15 cellular contexts compared by ENCODE assay signal in the genomic region with DNA sequence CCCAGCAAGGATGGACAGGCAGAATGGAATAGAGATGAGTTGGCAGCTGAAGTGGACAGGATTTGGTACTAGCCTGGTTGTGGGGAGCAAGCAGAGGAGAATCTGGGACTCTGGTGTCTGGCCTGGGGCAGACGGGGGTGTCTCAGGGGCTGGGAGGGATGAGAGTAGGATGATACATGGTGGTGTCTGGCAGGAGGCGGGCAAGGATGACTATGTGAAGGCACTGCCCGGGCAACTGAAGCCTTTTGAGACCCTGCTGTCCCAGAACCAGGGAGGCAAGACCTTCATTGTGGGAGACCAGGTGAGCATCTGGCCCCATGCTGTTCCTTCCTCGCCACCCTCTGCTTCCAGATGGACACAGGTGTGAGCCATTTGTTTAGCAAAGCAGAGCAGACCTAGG. TPM values are rescaled to one million over a fixed set of nuclear protein-coding genes. Genes with fewer than 3 reads are reported as not detected.
DNase-seq lines count a peak whose midpoint lies in the region; ATAC-seq lines count a peak whose summit lies in the region.
"Had no signal": no experiment of that assay in that cellular context is flagged by ENCODE, and none has a peak within 500 bp of the region (broad histone marks: within the 10 kb centered on the region; RNA-seq: fewer than 3 reads in every experiment).

No MANE protein-coding gene starts in this region.

- H3K4me1 ChIP-seq in BLaER1, result peaks cover 71% of the 10 kb centered on the region
- H3K4me1 ChIP-seq in HUES48 (ENCODE audit: control insufficient read depth, insufficient read depth, low read length), result peaks cover 29% of the 10 kb centered on the region
- H3K4me1 ChIP-seq in naive thymus-derived CD4-positive, alpha-beta T cell (ENCODE audit: control insufficient read depth in 2 of 2, insufficient read depth in 2 of 2, low read length in 2 of 2), result peaks cover 9 to 10% of the 10 kb centered on the region in 2 donors

- H3K27me3 Mint-ChIP-seq in activated naive CD8-positive, alpha-beta T cell treated with anti-CD3 and anti-CD28 coated beads, Interleukin-2, amount 10 ng/mL, durations not matched to agents 7 days and 5 days, result peaks cover 14% of the 10 kb centered on the region
- H3K27me3 Mint-ChIP-seq in naive thymus-derived CD4-positive, alpha-beta T cell, result peaks cover 0 to 11% (median 0%) of the 10 kb centered on the region in 5 donors

- no peak for DNase-seq in activated naive CD8-positive, alpha-beta T cell treated with anti-CD3 and anti-CD28 coated beads, Interleukin-2, amount 10 ng/mL, durations not matched to agents 7 days and 5 days
- no peak for DNase-seq in naive thymus-derived CD4-positive, alpha-beta T cell
- DNase-seq in HPDE6-E6E7 (ENCODE audit: extremely low spot score) (no peak), AG08396 (ENCODE audit: low spot score) (no peak), HCEC 1CT (no peak)
- DNase-seq: body of pancreas; COR-L47; NCI-H1048; stimulated activated CD4-positive, alpha-beta T cell treated with anti-CD3 and anti-CD28 coated beads, Interleukin-2, amount 100 ng/mL, for 48 hours; SW 1271; testis had no signal

- H3K4me2 ChIP-seq in BLaER1, result peak overlapping the region; percentile 99

- H3K9ac ChIP-seq in BLaER1 (peak overlapping the region; percentile 95), HUES48 (ENCODE audit: low read depth, low read length) (no peak overlapping the region)
- H3K9ac ChIP-seq: parathyroid adenoma had no signal

- H3K9me3 ChIP-seq in BLaER1 (no peaks in the 10 kb centered on the region), HUES48 (ENCODE audit: control insufficient read depth, insufficient read depth, low read length) (no peaks in the 10 kb centered on the region)
- no peaks in the 10 kb centered on the region for H3K9me3 ChIP-seq in naive thymus-derived CD4-positive, alpha-beta T cell (ENCODE audit: control insufficient read depth in 2 of 3, low read length in 3 of 3)
- H3K9me3 ChIP-seq: body of pancreas, testis had no signal

- intact Hi-C loops in naive thymus-derived CD4-positive, alpha-beta T cell (cut with micrococcal nuclease), result no loop called here

- H3K4me3 Mint-ChIP-seq in activated naive CD8-positive, alpha-beta T cell treated with anti-CD3 and anti-CD28 coated beads, Interleukin-2, amount 10 ng/mL, durations not matched to agents 7 days and 5 days, result no peak overlapping the region
- peak overlapping the region in 4 of 10 donors; percentile 55 to 79 (median 70) for H3K4me3 Mint-ChIP-seq in naive thymus-derived CD4-positive, alpha-beta T cell

- POLR2A ChIA-PET in activated naive CD8-positive, alpha-beta T cell treated with anti-CD3 and anti-CD28 coated beads, Interleukin-2, amount 10 ng/mL, durations not matched to agents 7 days and 5 days (lab: Charles Lee), result no interaction called here
- POLR2A ChIA-PET in naive thymus-derived CD4-positive, alpha-beta T cell (lab: Charles Lee), result no interaction called here

- peak overlapping the region; percentile 10 for H3K27ac Mint-ChIP-seq in activated naive CD8-positive, alpha-beta T cell treated with anti-CD3 and anti-CD28 coated beads, Interleukin-2, amount 10 ng/mL, durations not matched to agents 7 days and 5 days
- peak overlapping the region; percentile 1 to 91 (median 83) for H3K27ac Mint-ChIP-seq in naive thymus-derived CD4-positive, alpha-beta T cell

- peaks cover 27% of the 10 kb centered on the region for H3K4me1 Mint-ChIP-seq in activated naive CD8-positive, alpha-beta T cell treated with anti-CD3 and anti-CD28 coated beads, Interleukin-2, amount 10 ng/mL, durations not matched to agents 7 days and 5 days
- peaks cover 25 to 39% (median 31%) of the 10 kb centered on the region in 7 donors for H3K4me1 Mint-ChIP-seq in naive thymus-derived CD4-positive, alpha-beta T cell

- peaks cover 41% of the 10 kb centered on the region for H4K20me1 ChIP-seq in BLaER1

- ATAC-seq in activated naive CD8-positive, alpha-beta T cell treated with anti-CD3 and anti-CD28 coated beads, Interleukin-2, amount 10 ng/mL, durations not matched to agents 7 days and 5 days (ENCODE audit: low read depth), result no peak
- ATAC-seq in naive thymus-derived CD4-positive, alpha-beta T cell, result no peak
- no peak for ATAC-seq in GM19395 (IDR thresholded peaks at IDR 0.05; ENCODE audit: unreplicated experiment)
- ATAC-seq: body of pancreas had no signal

- no peaks in the 10 kb centered on the region for H3K9me3 Mint-ChIP-seq in activated naive CD8-positive, alpha-beta T cell treated with anti-CD3 and anti-CD28 coated beads, Interleukin-2, amount 10 ng/mL, durations not matched to agents 7 days and 5 days
- peaks cover 0 to 2% (median 0%) of the 10 kb centered on the region in 11 donors for H3K9me3 Mint-ChIP-seq in naive thymus-derived CD4-positive, alpha-beta T cell

- peaks cover 27% of the 10 kb centered on the region for H3K36me3 Mint-ChIP-seq in activated naive CD8-positive, alpha-beta T cell treated with anti-CD3 and anti-CD28 coated beads, Interleukin-2, amount 10 ng/mL, durations not matched to agents 7 days and 5 days
- H3K36me3 Mint-ChIP-seq in naive thymus-derived CD4-positive, alpha-beta T cell, result peaks cover 0 to 21% (median 0%) of the 10 kb centered on the region in 5 donors

- H3K4me3 ChIP-seq in BLaER1 (peak overlapping the region; percentile 82), HUES48 (ENCODE audit: low read depth, low read length) (0 out of 2 replicates have a peak overlapping the region, but pooled peaks have one; percentile 87)
- no peak overlapping the region for H3K4me3 ChIP-seq in naive thymus-derived CD4-positive, alpha-beta T cell (ENCODE audit: low read length)
- H3K4me3 ChIP-seq: body of pancreas, testis had no signal

- H3K27me3 ChIP-seq in BLaER1, result peaks cover 7% of the 10 kb centered on the region
- H3K27me3 ChIP-seq in HUES48 (ENCODE audit: control insufficient read depth, insufficient read depth, low read length), result no peaks in the 10 kb centered on the region
- H3K27me3 ChIP-seq in naive thymus-derived CD4-positive, alpha-beta T cell (ENCODE audit: control insufficient read depth in 2 of 2, insufficient read depth in 2 of 2, low read length in 2 of 2), result no peaks in the 10 kb centered on the region
- H3K27me3 ChIP-seq: body of pancreas, testis had no signal

- peak overlapping the region; percentile 39; the same call in 1 of the 2 replicates for H3K27ac ChIP-seq in BLaER1
- no peak overlapping the region for H3K27ac ChIP-seq in HUES48 (ENCODE audit: low read depth, low read length)
- H3K27ac ChIP-seq in naive thymus-derived CD4-positive, alpha-beta T cell (ENCODE audit: low read depth, low read length), result no peak overlapping the region
- H3K27ac ChIP-seq: parathyroid adenoma, testis had no signal

- H3K36me3 ChIP-seq in BLaER1 (peaks cover 51% of the 10 kb centered on the region), HUES48 (ENCODE audit: control insufficient read depth, insufficient read depth, low read length) (peaks cover 44% of the 10 kb centered on the region)
- no peaks in the 10 kb centered on the region for H3K36me3 ChIP-seq in naive thymus-derived CD4-positive, alpha-beta T cell (ENCODE audit: control insufficient read depth in 2 of 3, insufficient read depth in 3 of 3, low read length in 3 of 3)

- CTCF ChIA-PET in naive thymus-derived CD4-positive, alpha-beta T cell (lab: Charles Lee), result interaction anchor here (1.5 kb wide), 1 partner anchor 28 kb away, joined by 3 read pairs; no protein-coding TSS in a partner anchor

RNA-seq across cellular contexts. Expression of a gene that starts 2.3 kb away (rescaled TPM):
- 100 to 1,000 TPM; 211 to 219 TPM for total RNA-seq in activated naive CD8-positive, alpha-beta T cell treated with anti-CD3 and anti-CD28 coated beads, Interleukin-2, amount 10 ng/mL, durations not matched to agents 7 days and 5 days
- 100 to 1,000 TPM in 4 of 5 experiments, 10 to 100 TPM in 1; 77.2 to 265 (median 139) TPM for total RNA-seq in naive thymus-derived CD4-positive, alpha-beta T cell
- 100 to 1,000 TPM; 190 to 202 TPM for polyA plus RNA-seq in naive thymus-derived CD4-positive, alpha-beta T cell

RNA-seq across cellular contexts. Expression of a gene that starts 20.8 kb away (rescaled TPM):
- 100 to 1,000 TPM; 211 to 219 TPM for total RNA-seq in activated naive CD8-positive, alpha-beta T cell treated with anti-CD3 and anti-CD28 coated beads, Interleukin-2, amount 10 ng/mL, durations not matched to agents 7 days and 5 days
- total RNA-seq in naive thymus-derived CD4-positive, alpha-beta T cell, result 100 to 1,000 TPM; 198 to 253 (median 212) TPM
- 100 to 1,000 TPM; 111 to 113 TPM for polyA plus RNA-seq in naive thymus-derived CD4-positive, alpha-beta T cell

RNA-seq across cellular contexts. Expression of a gene that starts 43.8 kb away (rescaled TPM):
- 10 to 100 TPM; 10.9 to 12.4 TPM for total RNA-seq in activated naive CD8-positive, alpha-beta T cell treated with anti-CD3 and anti-CD28 coated beads, Interleukin-2, amount 10 ng/mL, durations not matched to agents 7 days and 5 days
- 10 to 100 TPM in 1 of 5 experiments, 1 to 10 TPM in 4; 3.1 to 10.4 (median 4.0) TPM for total RNA-seq in naive thymus-derived CD4-positive, alpha-beta T cell
- 1 to 10 TPM; 3.3 to 3.7 TPM for polyA plus RNA-seq in naive thymus-derived CD4-positive, alpha-beta T cell

RNA-seq across cellular contexts. Expression of a gene that starts 53.7 kb away (rescaled TPM):
- total RNA-seq in activated naive CD8-positive, alpha-beta T cell treated with anti-CD3 and anti-CD28 coated beads, Interleukin-2, amount 10 ng/mL, durations not matched to agents 7 days and 5 days, result not detected
- total RNA-seq in naive thymus-derived CD4-positive, alpha-beta T cell, result not detected
- not detected for polyA plus RNA-seq in naive thymus-derived CD4-positive, alpha-beta T cell
- total RNA-seq: body of pancreas had no signal
